In the genomic region with DNA sequence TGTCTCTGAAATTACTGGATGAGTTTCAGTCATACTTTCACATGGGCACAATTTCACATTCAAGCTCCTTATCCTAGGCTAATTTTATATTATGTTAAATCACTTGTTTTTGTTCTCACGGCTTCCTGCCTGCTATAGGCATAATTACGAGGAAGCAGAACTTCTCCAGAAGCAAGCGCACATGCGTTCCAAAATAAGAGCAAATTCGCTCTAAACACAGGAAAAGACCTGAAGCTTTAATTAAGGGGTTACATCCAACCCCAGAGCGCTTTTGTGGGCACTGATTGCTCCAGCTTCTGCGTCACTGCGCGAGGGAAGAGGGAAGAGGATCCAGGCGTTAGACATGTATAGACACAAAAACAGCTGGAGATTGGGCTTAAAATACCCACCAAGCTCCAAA, we compare ENCODE assay signal across 31 cellular contexts. TPM values are rescaled to one million over a fixed set of nuclear protein-coding genes. Genes with fewer than 3 reads are reported as not detected.
DNase-seq lines count a peak whose midpoint lies in the region; ATAC-seq and TF ChIP-seq lines count a peak whose summit lies in the region.
"Had no signal": no experiment of that assay in that cellular context is flagged by ENCODE, and none has a peak within 500 bp of the region (broad histone marks: within the 10 kb centered on the region; RNA-seq: fewer than 3 reads in every experiment).

CORT (plus strand) TSS at position 301 of the 400 bp plus-strand sequence. CDS start 193 bp downstream, outside the sequence.

- peak within 1 kb of the TSS; percentile 61 for H3K14ac ChIP-seq in neuronal stem cell (ENCODE audit: low read length)

- peaks cover 24% of the 10 kb centered on the region for H3K4me1 Mint-ChIP-seq in GM23338
- H3K4me1 Mint-ChIP-seq in WTC11 = peaks cover 23% of the 10 kb centered on the region
- H3K4me1 Mint-ChIP-seq in activated T-cell treated with anti-CD3 and anti-CD28 coated beads, Interleukin-2, amount 50 U/mL, for 72 hours (ENCODE audit: low read depth) = no peaks in the 10 kb centered on the region
- H3K4me1 Mint-ChIP-seq: IgD-negative memory B cell had no signal

- CTCF ChIA-PET in WTC11 (lab: Charles Lee) = interaction anchor here (0.5 to 5.0 kb wide), 5 partner anchors 15 to 403 kb away, joined by 3 to 35 read pairs (median 3); partner anchors contain the start of gene CENPS

- TF ChIP-seq CTCF in GM23338 (conservative IDR thresholded peaks at IDR 0.05; ENCODE audit: low read depth in 2 of 2) (no peak), WTC11 (IDR thresholded peaks at IDR 0.05) (no peak)

- no peak within 1 kb of the TSS for H4K91ac ChIP-seq in neuronal stem cell (ENCODE audit: low read depth, low read length, poor library complexity)

- no peaks in the 10 kb centered on the region for H3K79me2 ChIP-seq in GM23338 (replicated peaks; ENCODE audit: insufficient read depth)

- H3K9ac ChIP-seq in neuronal stem cell (ENCODE audit: low read depth, low read length, poor library complexity) = peak within 1 kb of the TSS; percentile 53
- H3K9ac ChIP-seq: BLaER1 had no signal

- no peak within 1 kb of the TSS for H2BK5ac ChIP-seq in neuronal stem cell (ENCODE audit: low read length)

- 0 out of 2 replicates have a peak, but pooled peaks cover 7% of the 10 kb centered on the region for H3F3A ChIP-seq in GM23338 (replicated peaks; ENCODE audit: low read depth)

- no CpG with 5 or more reads among the region's 10 CpGs for WGBS in neuronal stem cell (ENCODE audit: extremely low coverage in 2 of 2, insufficient read length in 2 of 2, insufficient replicate concordance in 1 of 2), 2 donors

- no peak for DNase-seq in GM23338 (ENCODE audit: low spot score)
- no peak for DNase-seq in WTC11 (ENCODE audit: low spot score)
- peak; percentile 49 for DNase-seq in fibroblast of peridontal ligament (ENCODE audit: extremely low read depth)
- no peak for DNase-seq in neuronal stem cell (ENCODE audit: low spot score)
- DNase-seq in NK-92 treated with Interleukin-12 subunit alpha and Interleukin-12 subunit beta, amount 100 ng/mL, for 24 hours (lab: John Stamatoyannopoulos, UW) = no peak
- no peak for DNase-seq in activated T-cell treated with anti-CD3 and anti-CD28 coated beads for 4 hours
- DNase-seq in activated T-cell treated with anti-CD3 and anti-CD28 coated beads, Interleukin-2, amount 50 U/mL, for 72 hours = no peak
- DNase-seq: ACHN; activated CD4-positive, alpha-beta T cell treated with anti-CD3 and anti-CD28 coated beads, Interleukin-2, amount 50 U/mL, for 48 hours; activated CD4-positive, CD25-positive, alpha-beta regulatory T cell treated with anti-CD3 and anti-CD28 coated beads, Interleukin-2, amount 50 U/mL, for 72 hours; activated naive CD4-positive, alpha-beta T cell; adrenal gland; brain microvascular endothelial cell; cerebellar nuclear complex; NCI-H1048; NCI-H1694 treated with DMSO at 0.1 percent for 48 hours; NCI-H2171; NCI-H526; nucleus accumbens; stimulated activated CD4-positive, alpha-beta T cell treated with anti-CD3 and anti-CD28 coated beads, Interleukin-4, amount 100 ng/mL, for 4 hours; T-helper 2 cell; transverse colon had no signal

- H2BK12ac ChIP-seq in neuronal stem cell (ENCODE audit: low read length) = no peak within 1 kb of the TSS

- H2AK5ac ChIP-seq in neuronal stem cell (ENCODE audit: low read depth, low read length) = no peak within 1 kb of the TSS

- H3K4me3 ChIP-seq in GM23338 (peak within 1 kb of the TSS; percentile 36; the same call in 1 of the 2 replicates), neuronal stem cell (ENCODE audit: low read length in 2 of 2) (no peak within 1 kb of the TSS)
- H3K4me3 ChIP-seq: adrenal gland, BLaER1, transverse colon had no signal

- H4K8ac ChIP-seq in neuronal stem cell (ENCODE audit: low read depth, low read length) = peak within 1 kb of the TSS; percentile 70

- peaks cover 19% of the 10 kb centered on the region for H3K4me1 ChIP-seq in GM23338 (ENCODE audit: insufficient read depth)
- H3K4me1 ChIP-seq in neuronal stem cell (ENCODE audit: control insufficient read depth in 2 of 2, insufficient read depth in 1 of 2, low read depth in 1 of 2, low read length in 2 of 2) = peaks cover 5 to 6% of the 10 kb centered on the region in 2 donors
- H3K4me1 ChIP-seq: adrenal gland, BLaER1, transverse colon had no signal

- H3K27ac Mint-ChIP-seq in GM23338 (no peak within 1 kb of the TSS; the same call in 1 of the 2 replicates), WTC11 (peak within 1 kb of the TSS; percentile 22; the same call in 1 of the 2 replicates)
- H3K27ac Mint-ChIP-seq in activated T-cell treated with anti-CD3 and anti-CD28 coated beads, Interleukin-2, amount 50 U/mL, for 72 hours = no peak within 1 kb of the TSS
- H3K27ac Mint-ChIP-seq: IgD-negative memory B cell had no signal

- no peaks in the 10 kb centered on the region for H3K9me2 ChIP-seq in GM23338 (ENCODE audit: insufficient read depth)

- H3K4me3 Mint-ChIP-seq in GM23338 = peak within 1 kb of the TSS; percentile 17; the same call in 2 of the 3 replicates
- H3K4me3 Mint-ChIP-seq in WTC11 = 0 out of 2 replicates have a peak within 1 kb of the TSS, but pooled peaks have one; percentile 25
- no peak within 1 kb of the TSS for H3K4me3 Mint-ChIP-seq in activated T-cell treated with anti-CD3 and anti-CD28 coated beads, Interleukin-2, amount 50 U/mL, for 72 hours
- H3K4me3 Mint-ChIP-seq: IgD-negative memory B cell had no signal

- no peak within 1 kb of the TSS for H2BK120ac ChIP-seq in neuronal stem cell (ENCODE audit: low read depth, low read length)

- peak within 1 kb of the TSS; percentile 19 for H3K4ac ChIP-seq in neuronal stem cell (ENCODE audit: low read length)

- H3K9me3 Mint-ChIP-seq in GM23338 (0 out of 3 replicates have a peak, but pooled peaks cover 2% of the 10 kb centered on the region), WTC11 (no peaks in the 10 kb centered on the region)
- no peaks in the 10 kb centered on the region for H3K9me3 Mint-ChIP-seq in activated T-cell treated with anti-CD3 and anti-CD28 coated beads, Interleukin-2, amount 50 U/mL, for 72 hours
- H3K9me3 Mint-ChIP-seq: IgD-negative memory B cell had no signal

- H3K4me2 ChIP-seq in GM23338 (peak within 1 kb of the TSS; percentile 68), neuronal stem cell (ENCODE audit: insufficient read depth, low read length, poor library complexity, severe bottlenecking) (no peak within 1 kb of the TSS)
- H3K4me2 ChIP-seq: BLaER1 had no signal

- H3K9me3 ChIP-seq in neuronal stem cell (replicated peaks in 1 of 2; ENCODE audit: control insufficient read depth in 2 of 2, insufficient read depth in 1 of 2, low read depth in 1 of 2, low read length in 2 of 2) = peaks cover 0 to 4% of the 10 kb centered on the region in 2 donors
- H3K9me3 ChIP-seq: adrenal gland, BLaER1, transverse colon had no signal

- no peak within 1 kb of the TSS for H2AFZ ChIP-seq in GM23338
- no peak within 1 kb of the TSS for H2AFZ ChIP-seq in neuronal stem cell (ENCODE audit: low read length)

- H3K18ac ChIP-seq in neuronal stem cell (ENCODE audit: low read length) = peak within 1 kb of the TSS; percentile 24

- H3K27me3 ChIP-seq in GM23338 (ENCODE audit: insufficient read depth) (no peaks in the 10 kb centered on the region), neuronal stem cell (ENCODE audit: control insufficient read depth in 3 of 3, insufficient read depth in 3 of 3, low read depth in 1 of 3, low read length in 3 of 3) (no peaks in the 10 kb centered on the region)
- H3K27me3 ChIP-seq: adrenal gland, BLaER1, brain microvascular endothelial cell, transverse colon had no signal

- H3K36me3 Mint-ChIP-seq in GM23338 (ENCODE audit: low read depth) (peaks cover 10% of the 10 kb centered on the region; the same call in 2 of the 3 replicates), WTC11 (0 out of 2 replicates have a peak, but pooled peaks cover 3% of the 10 kb centered on the region)
- H3K36me3 Mint-ChIP-seq in activated T-cell treated with anti-CD3 and anti-CD28 coated beads, Interleukin-2, amount 50 U/mL, for 72 hours (ENCODE audit: insufficient read depth in 2 of 2) = peaks cover 0 to 3% of the 10 kb centered on the region in 2 donors
- H3K36me3 Mint-ChIP-seq: IgD-negative memory B cell had no signal

- H3K23ac ChIP-seq in neuronal stem cell (ENCODE audit: low read depth, low read length, poor library complexity) = peak within 1 kb of the TSS; percentile 90

- H2BK15ac ChIP-seq in neuronal stem cell (ENCODE audit: low read length) = no peak within 1 kb of the TSS

- H4K20me1 ChIP-seq in GM23338 (replicated peaks; ENCODE audit: insufficient read depth) = no peaks in the 10 kb centered on the region
- H4K20me1 ChIP-seq: BLaER1 had no signal

- ATAC-seq in GM23338 = no peak
- ATAC-seq in WTC11 = no peak
- no peak for ATAC-seq in HG03196 (IDR thresholded peaks at IDR 0.05; ENCODE audit: unreplicated experiment)
- ATAC-seq in activated T-cell treated with anti-CD3 and anti-CD28 coated beads, Interleukin-2, amount 50 U/mL, for 72 hours (replicated peaks in 1 of 2) = no peak
- ATAC-seq: Right ventricle myocardium inferior had no signal

- H3K27me3 Mint-ChIP-seq in GM23338 (ENCODE audit: insufficient read depth, low read depth, poor library complexity) (no peaks in the 10 kb centered on the region), WTC11 (ENCODE audit: low read depth) (no peaks in the 10 kb centered on the region; the same call in 1 of the 2 replicates)
- H3K27me3 Mint-ChIP-seq in activated T-cell treated with anti-CD3 and anti-CD28 coated beads, Interleukin-2, amount 50 U/mL, for 72 hours (ENCODE audit: low read depth) = no peaks in the 10 kb centered on the region
- H3K27me3 Mint-ChIP-seq: IgD-negative memory B cell had no signal

- H3K36me3 ChIP-seq in GM23338 (ENCODE audit: insufficient read depth) (no peaks in the 10 kb centered on the region), neuronal stem cell (replicated peaks in 1 of 2; ENCODE audit: control insufficient read depth in 2 of 2, insufficient read depth in 2 of 2, low read length in 2 of 2) (peaks cover 4 to 26% of the 10 kb centered on the region in 2 donors)
- H3K36me3 ChIP-seq: adrenal gland, brain microvascular endothelial cell, transverse colon had no signal

- POLR2A ChIA-PET in WTC11 (lab: Charles Lee) = interaction anchor here (0.6 kb wide), 1 partner anchor 814 kb away, joined by 3 read pairs; no protein-coding TSS in a partner anchor

- peaks cover 3% of the 10 kb centered on the region for H3K79me1 ChIP-seq in neuronal stem cell (ENCODE audit: low read depth, low read length)

- H3K27ac ChIP-seq in GM23338 (ENCODE audit: low read depth) (0 out of 2 replicates have a peak within 1 kb of the TSS, but pooled peaks have one; percentile 4), neuronal stem cell (replicated peaks; ENCODE audit: low read length) (no peak within 1 kb of the TSS)
- H3K27ac ChIP-seq: adrenal gland, BLaER1, brain microvascular endothelial cell, transverse colon had no signal

TF ChIP-seq in GM23338, 12 proteins besides CTCF, POLR2A, EP300 and RAD21 (continues in another document):
- TF ChIP-seq NANOG (IDR thresholded peaks at IDR 0.05; ENCODE audit: borderline replicate concordance) = no peak

RNA-seq across cellular contexts. Expression of gene CORT, which starts in this region (rescaled TPM):
- 0.16 TPM in 1 of 2 replicates, not detected in the other for total RNA-seq in GM23338 (2014; rRNA removed; shearing (Covaris generic))
- polyA plus RNA-seq in GM23338 (2016; fragmentation: Nextera tagmentation; extraction: Ambion mirVana) = 0.99 and 1.4 TPM in 2 replicates
- 0.48 to 0.66 TPM (median 0.48 TPM) in 3 replicates for total RNA-seq in WTC11 (2021)
- 2.8 TPM for polyA plus RNA-seq in neuronal stem cell (2013, experiment 1 of 2)
- polyA plus RNA-seq in neuronal stem cell (2013, experiment 2 of 2) = 2.8 TPM
- total RNA-seq in activated T-cell treated with anti-CD3 and anti-CD28 coated beads, Interleukin-2, amount 50 U/mL, for 72 hours = under 1 TPM in 1 of 2 donors, not detected in 1; 0.69 TPM
- total RNA-seq: endothelial cell of umbilical vein, HT-29, left lobe of liver, mesenteric fat pad, myocyte had no signal
- polyA plus RNA-seq: IgD-negative memory B cell had no signal

Comparison
In these comparisons a context has a peak if more than half of its experiments do, and no peak if none do; other contexts are left out.
1. H3K4me3 Mint-ChIP-seq: peak in GM23338 (single experiment) and WTC11 (single experiment); none in activated T-cell treated with anti-CD3 and anti-CD28 coated beads, Interleukin-2, amount 50 U/mL, for 72 hours (0 of 2).